In the genomic region with DNA sequence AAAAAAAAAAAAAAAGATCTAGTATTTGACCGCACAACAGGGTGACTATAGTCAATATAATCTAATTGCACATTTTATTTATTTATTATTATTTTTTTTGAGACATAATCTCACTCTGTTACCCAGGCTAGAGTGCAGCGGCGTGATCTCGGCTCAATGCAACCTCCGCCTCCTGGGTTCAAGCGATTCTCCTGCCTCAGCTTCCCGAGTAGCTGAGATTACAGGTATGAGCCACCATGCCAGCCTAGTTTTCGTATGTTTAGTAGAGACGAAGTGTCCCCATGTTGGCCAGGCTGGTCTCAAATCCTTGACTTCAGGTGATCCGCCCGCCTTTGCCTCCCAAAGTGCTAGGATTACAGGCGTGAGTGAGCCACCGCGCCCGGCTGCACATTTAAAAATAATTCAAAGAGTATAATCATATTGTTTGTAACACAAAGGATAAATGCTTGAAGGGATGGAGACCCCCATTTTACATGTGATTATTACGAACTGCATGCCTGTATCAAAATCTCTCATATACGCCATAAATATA, we compare ENCODE assay signal across 8 cellular contexts. TPM values are rescaled to one million over a fixed set of nuclear protein-coding genes. Genes with fewer than 3 reads are reported as not detected.
DNase-seq lines count a peak whose midpoint lies in the region; ATAC-seq, FAIRE-seq and TF ChIP-seq lines count a peak whose summit lies in the region.

No MANE protein-coding gene starts in this region.

- TF ChIP-seq CTCF in DND-41 (IDR thresholded peaks at IDR 0.05; ENCODE audit: borderline replicate concordance, extremely low read depth, low read length, poor library complexity, severe bottlenecking) (no peak), OCI-LY3 (IDR thresholded peaks at IDR 0.05; ENCODE audit: low read depth, low read length) (no peak), pancreas (IDR thresholded peaks at IDR 0.05) (no peak)

- no peak for DNase-seq in DND-41
- DNase-seq in epithelial cell of prostate (ENCODE audit: low read depth, low spot score), result no peak
- peak in 1 of 6 donors; percentile 26 for DNase-seq in pancreas
- no peak for DNase-seq in NCI-H774 (lab: John Stamatoyannopoulos, UW)

- WGBS in pancreas, 2 donors, result 17 to 21% methylated on average over 17 of the region's 17 CpGs

- peaks cover 2% of the 10 kb centered on the region; the same call in 1 of the 2 replicates for H4K20me1 ChIP-seq in DND-41 (ENCODE audit: insufficient read depth, low read length)
- no peaks in the 10 kb centered on the region for H4K20me1 ChIP-seq in OCI-LY3 (ENCODE audit: insufficient read depth, low read length)

- H3K9me3 ChIP-seq in DND-41 (ENCODE audit: insufficient read depth, low read length, severe bottlenecking) (no peaks in the 10 kb centered on the region), OCI-LY3 (ENCODE audit: insufficient read depth, low read length) (no peaks in the 10 kb centered on the region), pancreas (no peaks in the 10 kb centered on the region)

- H3K4me2 ChIP-seq in DND-41 (ENCODE audit: insufficient read depth, low read length) (peak overlapping the region; percentile 99), OCI-LY3 (ENCODE audit: low read length) (peak overlapping the region; percentile 72)

- H3K9ac ChIP-seq in DND-41 (ENCODE audit: low read depth, low read length), result peak overlapping the region; percentile 85
- peak overlapping the region; percentile 80 for H3K9ac ChIP-seq in OCI-LY3 (ENCODE audit: low read length)

- H3K4me1 ChIP-seq in DND-41 (ENCODE audit: insufficient read depth, low read length), result peaks cover 32% of the 10 kb centered on the region
- H3K4me1 ChIP-seq in OCI-LY3 (ENCODE audit: low read length), result peaks cover 4% of the 10 kb centered on the region; the same call in 1 of the 2 replicates
- peaks cover 0 to 3% (median 0%) of the 10 kb centered on the region in 3 donors for H3K4me1 ChIP-seq in pancreas

- peak overlapping the region; percentile 97 for H2AFZ ChIP-seq in DND-41 (ENCODE audit: low read depth, low read length)
- H2AFZ ChIP-seq in OCI-LY3 (ENCODE audit: low read depth, low read length), result peak overlapping the region; percentile 77; the same call in 1 of the 2 replicates

- FAIRE-seq in pancreas (lab: Jason Lieb, UNC), result no peak

- 0 out of 2 replicates have a peak overlapping the region, but pooled peaks have one; percentile 69 for H3K27ac ChIP-seq in DND-41 (ENCODE audit: low read length)
- H3K27ac ChIP-seq in OCI-LY3 (ENCODE audit: low read length), result no peak overlapping the region
- peak overlapping the region; percentile 60 for H3K27ac ChIP-seq in epithelial cell of prostate
- no peak overlapping the region for H3K27ac ChIP-seq in pancreas

- ATAC-seq in DND-41 (ENCODE audit: insufficient read depth, low read depth) (no peak), pancreas (no peak), HG02642 (IDR thresholded peaks at IDR 0.05; ENCODE audit: poor library complexity, unreplicated experiment) (no peak), GM21381 (IDR thresholded peaks at IDR 0.05; ENCODE audit: unreplicated experiment) (no peak), HG02588 (IDR thresholded peaks at IDR 0.05; ENCODE audit: unreplicated experiment) (no peak)

- H3K36me3 ChIP-seq in DND-41 (ENCODE audit: insufficient read depth, low read length) (peaks cover 20% of the 10 kb centered on the region), OCI-LY3 (replicated peaks; ENCODE audit: low read depth, low read length) (peaks cover 3% of the 10 kb centered on the region), pancreas (peaks cover 0 to 6% (median 0%) of the 10 kb centered on the region in 3 donors)

- H3K4me3 ChIP-seq in DND-41 (ENCODE audit: low read depth in 1 of 2, low read length in 2 of 2) (peak overlapping the region; percentile 89 to 94; a peak in 3 of 4 replicates), OCI-LY3 (ENCODE audit: low read length) (peak overlapping the region; percentile 96), pancreas (peak overlapping the region; percentile 68 to 95 (median 84))

- H3K79me2 ChIP-seq in DND-41 (ENCODE audit: insufficient read depth, low read length), result peaks cover 22% of the 10 kb centered on the region
- peaks cover 23% of the 10 kb centered on the region for H3K79me2 ChIP-seq in OCI-LY3 (ENCODE audit: low read length)

- H3K27me3 ChIP-seq in DND-41 (ENCODE audit: insufficient read depth, low read length, poor library complexity), result no peaks in the 10 kb centered on the region
- no peaks in the 10 kb centered on the region for H3K27me3 ChIP-seq in OCI-LY3 (ENCODE audit: low read depth, low read length)
- no peaks in the 10 kb centered on the region for H3K27me3 ChIP-seq in pancreas

- intact Hi-C loops in pancreas (cut with DNase I), result no loop called here

RNA-seq across cellular contexts. Expression of a gene that starts 0.8 kb away (rescaled TPM):
- total RNA-seq in pancreas, result 10 to 100 TPM in 5 of 6 donors, 1 to 10 TPM in 1; 8.7 to 20.4 (median 11.7) TPM
- 10 to 100 TPM; 56.8 to 69.1 TPM for polyA plus RNA-seq in pancreas

RNA-seq across cellular contexts. Expression of a gene that starts 1.1 kb away (rescaled TPM):
- total RNA-seq in pancreas, result 1 to 10 TPM in 1 of 6 donors, under 1 TPM in 5; 0.23 to 1.0 (median 0.58) TPM
- 1 to 10 TPM in 1 of 2 donors, under 1 TPM in 1; 0.52 to 1.0 TPM for polyA plus RNA-seq in pancreas

RNA-seq across cellular contexts. Expression of a gene that starts 33.7 kb away (rescaled TPM):
- total RNA-seq in pancreas, result 10 to 100 TPM in 1 of 6 donors, 1 to 10 TPM in 5; 5.5 to 10.0 (median 7.2) TPM
- 10 to 100 TPM in 1 of 2 donors, 1 to 10 TPM in 1; 6.5 to 14.1 TPM for polyA plus RNA-seq in pancreas

RNA-seq across cellular contexts. Expression of a gene that starts 39.9 kb away (rescaled TPM):
- 10 to 100 TPM in 5 of 6 donors, 1 to 10 TPM in 1; 7.0 to 16.5 (median 12.8) TPM for total RNA-seq in pancreas
- polyA plus RNA-seq in pancreas, result 10 to 100 TPM; 17.3 to 32.3 TPM

RNA-seq across cellular contexts. Expression of a gene that starts 54.9 kb away (rescaled TPM):
- total RNA-seq in pancreas, result not detected
- polyA plus RNA-seq in pancreas, result 1 to 10 TPM in 1 of 2 donors, not detected in 1; 1.4 TPM

Comparison
In these comparisons a context has a peak if more than half of its experiments do, and no peak if none do; other contexts are left out.
1. H3K27ac ChIP-seq: peak in DND-41 (single experiment) and epithelial cell of prostate (single experiment); none in OCI-LY3 (single experiment) and pancreas (0 of 4).
2. Peak in every context shown above with its lines, with median percentiles within 50 percentile points of each other: H3K4me3 ChIP-seq.